In the genomic region with DNA sequence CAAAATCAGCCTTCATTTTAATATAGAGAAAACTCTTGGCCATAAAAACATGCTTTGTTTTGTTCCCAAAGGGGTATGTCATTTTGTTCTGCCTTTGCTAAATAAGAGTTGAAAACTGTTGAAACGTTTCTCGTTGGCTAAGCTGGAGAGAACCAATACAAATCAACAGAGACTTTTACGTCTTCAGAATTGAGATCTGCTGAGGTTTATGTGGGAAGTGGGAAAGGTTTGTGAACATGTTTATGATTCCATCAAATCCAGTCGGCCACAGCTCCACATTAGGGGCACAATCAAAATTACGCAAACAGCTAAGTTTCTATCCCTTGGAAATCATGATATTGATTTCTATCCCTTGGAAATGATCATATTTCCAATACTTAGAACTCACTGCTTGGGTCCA, we compare ENCODE assay signal across 16 cellular contexts.
DNase-seq lines count a peak whose midpoint lies in the region; ATAC-seq and TF ChIP-seq lines count a peak whose summit lies in the region.
"Had no signal": no experiment of that assay in that cellular context is flagged by ENCODE, and none has a peak within 500 bp of the region (broad histone marks: within the 10 kb centered on the region; RNA-seq: fewer than 3 reads in every experiment).

No MANE protein-coding gene starts in this region.

- no peak overlapping the region for H2AFZ ChIP-seq in GM23248

- H3K4me1 ChIP-seq in RWPE2 (ENCODE audit: insufficient read depth, poor library complexity, severe bottlenecking) (peaks cover 29% of the 10 kb centered on the region), GM23248 (ENCODE audit: insufficient read depth) (peaks cover 31% of the 10 kb centered on the region)

- H3K4me3 ChIP-seq in RWPE2 (ENCODE audit: severe bottlenecking): no peak overlapping the region
- H3K4me3 ChIP-seq in GM23248: no peak overlapping the region
- H3K4me3 ChIP-seq: BLaER1 treated with 17β-estradiol and CSF1 and Interleukin-3, amounts not matched to agents 10 nM and 100 nM; HAP-1 had no signal

- peaks cover 16% of the 10 kb centered on the region for H3K36me3 ChIP-seq in RWPE2 (ENCODE audit: low read depth)
- no peaks in the 10 kb centered on the region; the same call in 1 of the 2 replicates for H3K36me3 ChIP-seq in GM23248 (ENCODE audit: low read depth)
- H3K36me3 ChIP-seq: BLaER1 treated with 17β-estradiol and CSF1 and Interleukin-3, amounts not matched to agents 10 nM and 100 nM; HAP-1 had no signal

- peaks cover 4% of the 10 kb centered on the region for H3K9me3 Mint-ChIP-seq in nephron
- H3K9me3 Mint-ChIP-seq in progenitor cell of endocrine pancreas (ENCODE audit: low read depth): no peaks in the 10 kb centered on the region
- H3K9me3 Mint-ChIP-seq: CD8-positive, alpha-beta T cell had no signal

- no peak overlapping the region for H3K4me3 Mint-ChIP-seq in nephron
- H3K4me3 Mint-ChIP-seq in progenitor cell of endocrine pancreas (ENCODE audit: low read depth): no peak overlapping the region
- H3K4me3 Mint-ChIP-seq: B cell; CD8-positive, alpha-beta T cell had no signal

- ATAC-seq in RWPE2 (ENCODE audit: low read depth): no peak
- ATAC-seq: CD8-positive, alpha-beta T cell had no signal

- TF ChIP-seq CTCF in RWPE2 (IDR thresholded peaks at IDR 0.05; ENCODE audit: poor library complexity, severe bottlenecking): no peak
- TF ChIP-seq CTCF in nephron (IDR thresholded peaks at IDR 0.05; ENCODE audit: unreplicated experiment in 3 of 3): no peak
- TF ChIP-seq CTCF in progenitor cell of endocrine pancreas (IDR thresholded peaks at IDR 0.05; ENCODE audit: unreplicated experiment): no peak

- H3F3A ChIP-seq in GM23248 (ENCODE audit: insufficient read depth): peaks cover 51% of the 10 kb centered on the region

- H3K27me3 Mint-ChIP-seq in nephron (ENCODE audit: low read depth): no peaks in the 10 kb centered on the region
- H3K27me3 Mint-ChIP-seq in progenitor cell of endocrine pancreas: no peaks in the 10 kb centered on the region

- WGBS in GM23248 (ENCODE audit: low coverage in 1 of 2, low lambda C conversion rate in 2 of 2, missing lambda C conversion rate in 2 of 2), 2 experiments: 70 to 71% methylated on average over 5 of the region's 5 CpGs

- in situ Hi-C loops in GM23248 (cut with MboI): no loop called here

- peaks cover 100% of the 10 kb centered on the region for H3K79me2 ChIP-seq in GM23248 (ENCODE audit: insufficient read depth)

- no peak overlapping the region for H3K9ac ChIP-seq in GM23248
- H3K9ac ChIP-seq: BLaER1 treated with 17β-estradiol and CSF1 and Interleukin-3, amounts not matched to agents 10 nM and 100 nM had no signal

- H3K9me2 ChIP-seq in GM23248 (ENCODE audit: insufficient read depth): no peaks in the 10 kb centered on the region

- H3K36me3 Mint-ChIP-seq in nephron (ENCODE audit: low read depth): peaks cover 49% of the 10 kb centered on the region
- H3K36me3 Mint-ChIP-seq in progenitor cell of endocrine pancreas (ENCODE audit: insufficient read depth): peaks cover 7% of the 10 kb centered on the region
- H3K36me3 Mint-ChIP-seq: CD8-positive, alpha-beta T cell had no signal

- H4K20me1 ChIP-seq in GM23248 (ENCODE audit: insufficient read depth): no peaks in the 10 kb centered on the region
- H4K20me1 ChIP-seq: BLaER1 treated with 17β-estradiol and CSF1 and Interleukin-3, amounts not matched to agents 10 nM and 100 nM had no signal

- H3K27me3 ChIP-seq in RWPE2 (ENCODE audit: insufficient read depth, poor library complexity, severe bottlenecking) (no peaks in the 10 kb centered on the region), GM23248 (replicated peaks; ENCODE audit: insufficient read depth) (no peaks in the 10 kb centered on the region)
- H3K27me3 ChIP-seq: BLaER1 treated with 17β-estradiol and CSF1 and Interleukin-3, amounts not matched to agents 10 nM and 100 nM had no signal

- H3K27ac ChIP-seq in RWPE2 (ENCODE audit: poor library complexity, severe bottlenecking): peak overlapping the region; percentile 91
- no peak overlapping the region for H3K27ac ChIP-seq in GM23248
- H3K27ac ChIP-seq: BLaER1 treated with 17β-estradiol and CSF1 and Interleukin-3, amounts not matched to agents 10 nM and 100 nM; HL-60 had no signal

- H3K4me2 ChIP-seq in GM23248 (ENCODE audit: unreplicated experiment): no peak overlapping the region

- H3K27ac Mint-ChIP-seq in nephron: peak overlapping the region; percentile 12 to 49 (median 40)
- peak overlapping the region; percentile 54 for H3K27ac Mint-ChIP-seq in progenitor cell of endocrine pancreas
- H3K27ac Mint-ChIP-seq: B cell; CD8-positive, alpha-beta T cell had no signal

- no peak for DNase-seq in RWPE2 (ENCODE audit: low spot score)
- DNase-seq in fibroblast of peridontal ligament (ENCODE audit: extremely low read depth): peak; percentile 56
- no peak for DNase-seq in progenitor cell of endocrine pancreas (ENCODE audit: low spot score, unreplicated experiment)
- DNase-seq in GM23248: no peak
- no peak for DNase-seq in NCI-H446 (lab: John Stamatoyannopoulos, UW)
- DNase-seq in activated T-cell treated with anti-CD3 and anti-CD28 coated beads, Interleukin-2, amount 50 U/mL, for 48 hours: no peak
- DNase-seq: 8988T; Calu3; CD8-positive, alpha-beta T cell; DMS79 treated with DMSO at 0.1 percent for 48 hours; GF-D8 had no signal

- H3K9me3 ChIP-seq in RWPE2 (ENCODE audit: severe bottlenecking): no peaks in the 10 kb centered on the region
- H3K9me3 ChIP-seq in GM23248 (ENCODE audit: low read depth): no peaks in the 10 kb centered on the region
- H3K9me3 ChIP-seq: HAP-1 had no signal

- peaks cover 51% of the 10 kb centered on the region for H3K4me1 Mint-ChIP-seq in nephron
- peaks cover 46% of the 10 kb centered on the region for H3K4me1 Mint-ChIP-seq in progenitor cell of endocrine pancreas (ENCODE audit: low read depth)
- H3K4me1 Mint-ChIP-seq: B cell had no signal
